ENCODE assay signal across 1 cellular context in the genomic region with DNA sequence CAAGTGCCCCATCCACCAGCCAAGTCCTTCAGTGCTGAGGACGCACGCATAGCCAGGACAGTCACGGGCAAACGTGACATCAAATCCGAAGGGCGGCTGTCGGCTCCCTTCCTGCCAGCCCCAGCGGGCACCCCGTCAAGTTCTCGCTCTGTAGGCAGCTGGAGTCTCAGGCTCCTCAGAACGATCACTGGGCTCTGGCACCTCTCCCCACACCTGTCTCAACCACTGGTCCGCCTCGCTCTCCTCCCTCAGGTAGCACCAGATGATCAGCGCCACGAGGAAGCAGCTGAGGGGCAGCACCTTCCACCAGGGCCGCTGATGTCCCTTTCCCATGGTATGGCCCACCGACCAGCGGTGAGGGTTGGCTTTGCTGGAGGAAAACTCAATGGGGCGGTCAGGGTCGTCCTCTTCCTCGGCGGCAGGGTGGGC.
TF ChIP-seq lines count a peak whose summit lies in the region.

No MANE protein-coding gene starts in this region.

TF ChIP-seq in IMR-90, 13 proteins besides CTCF, POLR2A, EP300 and RAD21:
- no peak for TF ChIP-seq ELK1 (IDR thresholded peaks at IDR 0.05; ENCODE audit: borderline replicate concordance, low read depth, low read length)
- no peak for TF ChIP-seq FOS (IDR thresholded peaks at IDR 0.05; ENCODE audit: low read depth, low read length)
- TF ChIP-seq RFX5 (IDR thresholded peaks at IDR 0.05; ENCODE audit: low read depth, low read length), result no peak
